In genomic region chr6:137213813-137214212, GRCh38 we compare ENCODE assay signal across 20 cellular contexts. TPM values are rescaled to one million over a fixed set of nuclear protein-coding genes. Genes with fewer than 3 reads are reported as not detected.
DNase-seq lines count a peak whose midpoint lies in the region; ATAC-seq, FAIRE-seq and TF ChIP-seq lines count a peak whose summit lies in the region.
"Had no signal": no experiment of that assay in that cellular context is flagged by ENCODE, and none has a peak within 500 bp of the region (broad histone marks: within the 10 kb centered on the region; RNA-seq: fewer than 3 reads in every experiment).

No MANE protein-coding gene starts in this region.

- H3K4me1 Mint-ChIP-seq in CD8-positive, alpha-beta memory T cell = peaks cover 74 to 97% (median 97%) of the 10 kb centered on the region in 3 donors
- peaks cover 81% of the 10 kb centered on the region for H3K4me1 Mint-ChIP-seq in stimulated activated effector memory CD8-positive, alpha-beta T cell treated with anti-CD3 and anti-CD28 coated beads, Interleukin-12 subunit alpha, Interleukin-12 subunit beta, amount 100 ng/mL, for 72 hours

- in situ Hi-C loops in GM12878 (cut with MboI) = no loop called here

- SMC1A ChIA-PET in GM12878 (lab: Charles Lee; ENCODE audit: uncharacterized antibody, unreplicated experiment) = interaction anchor here (0.8 to 7.9 kb wide), 25 partner anchors 9 to 118 kb away, joined by 3 to 89 read pairs (median 6); no protein-coding TSS in a partner anchor

- no peaks in the 10 kb centered on the region for H3K27me3 ChIP-seq in CD8-positive, alpha-beta memory T cell (ENCODE audit: insufficient read depth, low read length, poor library complexity, severe bottlenecking)
- H3K27me3 ChIP-seq in GM12878 (replicated peaks in 1 of 2; ENCODE audit: control insufficient read depth in 2 of 2, insufficient read depth in 2 of 2, low read length in 1 of 2) (no peaks in the 10 kb centered on the region), hepatocyte (no peaks in the 10 kb centered on the region)
- H3K27me3 ChIP-seq: testis had no signal

- H3K4me2 ChIP-seq in GM12878 (ENCODE audit: control insufficient read depth, insufficient read depth) = peak overlapping the region; percentile 72
- peak overlapping the region; percentile 87 for H3K4me2 ChIP-seq in hepatocyte

- TF ChIP-seq RAD21 in GM12878 (IDR thresholded peaks at IDR 0.05; ENCODE audit: insufficient read depth, low read depth, low read length) = no peak

- H3K4me3 Mint-ChIP-seq in CD8-positive, alpha-beta memory T cell = peak overlapping the region; percentile 13 to 82 (median 56)
- H3K4me3 Mint-ChIP-seq in stimulated activated effector memory CD8-positive, alpha-beta T cell treated with anti-CD3 and anti-CD28 coated beads, Interleukin-12 subunit alpha, Interleukin-12 subunit beta, amount 100 ng/mL, for 72 hours = peak overlapping the region; percentile 27
- H3K4me3 Mint-ChIP-seq: activated CD8-positive, alpha-beta memory T cell treated with anti-CD3 and anti-CD28 coated beads, Interleukin-2, amount 10 ng/mL, durations not matched to agents 7 days and 5 days had no signal

- CTCF ChIA-PET in CD8-positive, alpha-beta memory T cell (lab: Charles Lee) = no interaction called here
- CTCF ChIA-PET in GM12878 (lab: Yijun Ruan, JAX) = interaction anchor here (1.0 to 2.3 kb wide), 7 partner anchors 19 to 119 kb away, joined by 3 to 10 read pairs (median 4); no protein-coding TSS in a partner anchor

- H3K27ac Mint-ChIP-seq in CD8-positive, alpha-beta memory T cell = peak overlapping the region in 6 of 8 donors; percentile 6 to 94 (median 66)
- H3K27ac Mint-ChIP-seq in stimulated activated effector memory CD8-positive, alpha-beta T cell treated with anti-CD3 and anti-CD28 coated beads, Interleukin-12 subunit alpha, Interleukin-12 subunit beta, amount 100 ng/mL, for 72 hours = peak overlapping the region; percentile 48
- H3K27ac Mint-ChIP-seq: activated CD8-positive, alpha-beta memory T cell treated with anti-CD3 and anti-CD28 coated beads, Interleukin-2, amount 10 ng/mL, durations not matched to agents 7 days and 5 days; T-helper 17 cell had no signal

- H4K20me1 ChIP-seq in GM12878 (ENCODE audit: control insufficient read depth, insufficient read depth) (no peaks in the 10 kb centered on the region), hepatocyte (ENCODE audit: insufficient read depth, poor library complexity, severe bottlenecking) (peaks cover 74% of the 10 kb centered on the region)

- no peak overlapping the region for H3K27ac ChIP-seq in CD8-positive, alpha-beta memory T cell (ENCODE audit: low read depth, low read length)
- H3K27ac ChIP-seq in GM12878 (ENCODE audit: control insufficient read depth, insufficient read depth) (peak overlapping the region; percentile 94), hepatocyte (no peak overlapping the region)

- TF ChIP-seq POLR2A in GM12878 (IDR thresholded peaks at IDR 0.05; ENCODE audit: low read depth, low read length) = no peak; the same call in 1 of the 2 replicates

- no peak for TF ChIP-seq EP300 in GM12878 (IDR thresholded peaks at IDR 0.05; ENCODE audit: borderline replicate concordance in 1 of 2, control insufficient read depth in 1 of 2, low read depth in 2 of 2, low read length in 2 of 2)

- ATAC-seq in GM12878 (no peak; the same call in 2 of the 3 replicates), GM21786 (IDR thresholded peaks at IDR 0.05; ENCODE audit: unreplicated experiment) (no peak)
- ATAC-seq in stimulated activated effector memory CD8-positive, alpha-beta T cell treated with anti-CD3 and anti-CD28 coated beads, Interleukin-12 subunit alpha, Interleukin-12 subunit beta, amount 100 ng/mL, for 72 hours = no peak
- ATAC-seq: activated CD8-positive, alpha-beta memory T cell treated with anti-CD3 and anti-CD28 coated beads, Interleukin-2, amount 10 ng/mL, durations not matched to agents 7 days and 5 days; T-helper 17 cell had no signal

- H3K36me3 Mint-ChIP-seq in CD8-positive, alpha-beta memory T cell = peaks cover 11 to 27% (median 18%) of the 10 kb centered on the region in 3 donors
- peaks cover 18% of the 10 kb centered on the region for H3K36me3 Mint-ChIP-seq in stimulated activated effector memory CD8-positive, alpha-beta T cell treated with anti-CD3 and anti-CD28 coated beads, Interleukin-12 subunit alpha, Interleukin-12 subunit beta, amount 100 ng/mL, for 72 hours

- no peaks in the 10 kb centered on the region for H3K9me2 ChIP-seq in hepatocyte (replicated peaks; ENCODE audit: insufficient read depth)

- H2AFZ ChIP-seq in GM12878 (ENCODE audit: control insufficient read depth, low read depth, low read length) (no peak overlapping the region), hepatocyte (no peak overlapping the region)

- WGBS in GM12878 (ENCODE audit: insufficient coverage, insufficient replicate concordance, low lambda C conversion rate, missing lambda C conversion rate) = 30% methylated on average over 2 of the region's 2 CpGs
- WGBS in hepatocyte (ENCODE audit: low lambda C conversion rate, missing lambda C conversion rate) = 80% methylated on average over 2 of the region's 2 CpGs

- no peaks in the 10 kb centered on the region for H3K27me3 Mint-ChIP-seq in CD8-positive, alpha-beta memory T cell
- H3K27me3 Mint-ChIP-seq: activated CD8-positive, alpha-beta memory T cell treated with anti-CD3 and anti-CD28 coated beads, Interleukin-2, amount 10 ng/mL, durations not matched to agents 7 days and 5 days; T-helper 17 cell had no signal

- H3K9me3 ChIP-seq in CD8-positive, alpha-beta memory T cell (ENCODE audit: low read length) = no peaks in the 10 kb centered on the region
- H3K9me3 ChIP-seq in GM12878 (replicated peaks; ENCODE audit: control insufficient read depth, insufficient read depth, low read length) (peaks cover 21% of the 10 kb centered on the region), hepatocyte (ENCODE audit: low read depth) (no peaks in the 10 kb centered on the region)
- H3K9me3 ChIP-seq: testis had no signal

- peaks cover 0 to 2% (median 0%) of the 10 kb centered on the region in 5 donors for H3K9me3 Mint-ChIP-seq in CD8-positive, alpha-beta memory T cell
- H3K9me3 Mint-ChIP-seq in stimulated activated effector memory CD8-positive, alpha-beta T cell treated with anti-CD3 and anti-CD28 coated beads, Interleukin-12 subunit alpha, Interleukin-12 subunit beta, amount 100 ng/mL, for 72 hours = no peaks in the 10 kb centered on the region

- TF ChIP-seq CTCF in GM12878 (IDR thresholded peaks at IDR 0.05 in 2 of 3, conservative IDR thresholded peaks at IDR 0.05 in 1 of 3; ENCODE audit: control insufficient read depth in 2 of 3, extremely low read depth in 1 of 3, insufficient read depth in 1 of 3, low read depth in 3 of 3, low read length in 3 of 3) (no peak), hepatocyte (IDR thresholded peaks at IDR 0.05; ENCODE audit: poor library complexity) (no peak)

- peak overlapping the region; percentile 47 for H3K9ac ChIP-seq in GM12878 (ENCODE audit: control insufficient read depth, insufficient read depth, low read length)

- H3K36me3 ChIP-seq in CD8-positive, alpha-beta memory T cell (ENCODE audit: insufficient read depth, low read length) = no peaks in the 10 kb centered on the region
- H3K36me3 ChIP-seq in GM12878 (ENCODE audit: control insufficient read depth in 2 of 2, insufficient read depth in 2 of 2, low read length in 1 of 2) (peaks cover 7 to 21% of the 10 kb centered on the region in 2 experiments), hepatocyte (replicated peaks; ENCODE audit: insufficient read depth, low read depth) (no peaks in the 10 kb centered on the region)

- no peak overlapping the region for H3K4me3 ChIP-seq in CD8-positive, alpha-beta memory T cell (ENCODE audit: low read length)
- H3K4me3 ChIP-seq in GM12878 = peak overlapping the region; percentile 56
- H3K4me3 ChIP-seq in hepatocyte = no peak overlapping the region
- H3K4me3 ChIP-seq: testis had no signal

- no peak for DNase-seq in CD8-positive, alpha-beta memory T cell
- DNase-seq in GM12878 (ENCODE audit: low read depth, low spot score) (no peak), hepatocyte (ENCODE audit: low spot score) (no peak), DMS79 (lab: John Stamatoyannopoulos, UW) (no peak), DMS 273 (lab: John Stamatoyannopoulos, UW; ENCODE audit: unreplicated experiment) (no peak)
- DNase-seq in stimulated activated effector memory CD8-positive, alpha-beta T cell treated with anti-CD3 and anti-CD28 coated beads, Interleukin-12 subunit alpha, Interleukin-12 subunit beta, amount 100 ng/mL, for 72 hours (ENCODE audit: low spot score in 2 of 2) = no peak
- no peak for DNase-seq in activated naive CD4-positive, alpha-beta T cell (lab: John Stamatoyannopoulos, UW)
- DNase-seq: activated CD4-positive, CD25-positive, alpha-beta regulatory T cell treated with anti-CD3 and anti-CD28 coated beads, Interleukin-2, amount 50 U/mL, for 72 hours; activated CD8-positive, alpha-beta memory T cell treated with anti-CD3 and anti-CD28 coated beads, Interleukin-2, amount 10 ng/mL, durations not matched to agents 7 days and 5 days; KG1; NCI-H1092; NCI-H526; occipital lobe; stimulated activated CD4-positive, alpha-beta T cell treated with anti-CD3 and anti-CD28 coated beads, Interleukin-4, amount 100 ng/mL, for 1 hour; T-helper 17 cell; testis had no signal

- BruUV-seq in GM12878 (replicated peaks; lab: Mats Ljungman, UMichigan) = no TSS peak

- RAD21 ChIA-PET in GM12878 (lab: Charles Lee; ENCODE audit: unreplicated experiment) = interaction anchor here (0.8 to 8.0 kb wide), 12 partner anchors 9 to 125 kb away, joined by 3 to 68 read pairs (median 6); partner anchors contain the start of gene IL22RA2

- peaks cover 43% of the 10 kb centered on the region for H3K4me1 ChIP-seq in CD8-positive, alpha-beta memory T cell (ENCODE audit: insufficient read depth, low read length)
- H3K4me1 ChIP-seq in GM12878 (ENCODE audit: control insufficient read depth, insufficient read depth, low read length) (peaks cover 9% of the 10 kb centered on the region; the same call in 1 of the 2 replicates), hepatocyte (ENCODE audit: insufficient read depth) (peaks cover 18% of the 10 kb centered on the region)

- no peak for FAIRE-seq in GM12878 (lab: Jason Lieb, UNC)
- FAIRE-seq: H54, islet of Langerhans had no signal

- intact Hi-C loops in GM12878 (cut with micrococcal nuclease; ENCODE audit: unreplicated experiment) = no loop called here

- POLR2A ChIA-PET in CD8-positive, alpha-beta memory T cell (lab: Charles Lee) = no interaction called here
- POLR2A ChIA-PET in GM12878 (lab: Charles Lee) = interaction anchor here (1.0 to 1.9 kb wide), 9 partner anchors 11 to 112 kb away, joined by 3 to 14 read pairs (median 5); no protein-coding TSS in a partner anchor

- H3K79me2 ChIP-seq in GM12878 (ENCODE audit: control insufficient read depth, insufficient read depth, low read length) (peaks cover 100% of the 10 kb centered on the region), hepatocyte (peaks cover 100% of the 10 kb centered on the region)

RNA-seq across cellular contexts. Expression of gene IFNGR1, which starts 5.4 kb away (rescaled TPM):
- 10 to 100 TPM; 18.9 to 19.9 TPM for total RNA-seq in CD8-positive, alpha-beta memory T cell
- polyA plus RNA-seq in CD8-positive, alpha-beta memory T cell = 80.0 TPM
- total RNA-seq in GM12878 (2013; cell fraction: nucleolus; rRNA removed) = 290 and 314 TPM in 2 replicates
- total RNA-seq in GM12878 (2014; rRNA removed) (121 and 148 TPM in 2 replicates), GM12878 (2014; rRNA removed; fragmentation: Illumina TruSeq; extraction: Trizol) (159 and 161 TPM in 2 replicates), GM12878 (2021) (89.0 and 95.4 TPM in 2 replicates), hepatocyte (123 and 127 TPM in 2 replicates)
- polyA plus RNA-seq in GM12878 (2011; ENCODE audit: low read depth) = 72.9 TPM
- polyA plus RNA-seq in GM12878 (2011; rRNA removed) (258 and 363 TPM in 2 replicates), GM12878 (2014; fragmentation: Illumina TruSeq; extraction: Trizol) (155 and 200 TPM in 2 replicates), GM12878 (2014; fragmentation: Nextera tagmentation; extraction: Ambion mirVana) (100 to 1,000 TPM; 182 to 296 TPM), GM12878 (2014; rRNA removed) (96.0 and 113 TPM in 2 replicates), GM12878 (2016; fragmentation: Nextera tagmentation; extraction: Ambion mirVana) (10 to 100 TPM; 95.2 to 99.1 TPM), hepatocyte (78.8 and 83.6 TPM in 2 replicates)
- 78.2 and 88.9 TPM in 2 replicates for polyA plus RNA-seq in GM12878 (2011; cell fraction: cytosol; rRNA removed)
- polyA plus RNA-seq in GM12878 (2011; cell fraction: nucleus; rRNA removed) = 69.4 and 105 TPM in 2 replicates
- 102 and 129 TPM in 2 replicates for polyA plus RNA-seq in GM12878 (2012)
- 81.9 and 114 TPM in 2 replicates for polyA minus RNA-seq in GM12878 (2011; rRNA and poly(A)+ RNA removed)
- polyA minus RNA-seq in GM12878 (2011; cell fraction: cytosol; rRNA and poly(A)+ RNA removed) = 53.1 and 61.7 TPM in 2 replicates
- polyA minus RNA-seq in GM12878 (2011; cell fraction: nucleus; rRNA and poly(A)+ RNA removed) = 99.3 and 99.9 TPM in 2 replicates

RNA-seq across cellular contexts. Expression of gene IL22RA2, which starts 40.4 kb away (rescaled TPM):
- total RNA-seq in CD8-positive, alpha-beta memory T cell = not detected
- polyA plus RNA-seq in CD8-positive, alpha-beta memory T cell = not detected
- not detected in 2 replicates for total RNA-seq in GM12878 (2013; cell fraction: nucleolus; rRNA removed)
- 0.06 and 0.16 TPM in 2 replicates for total RNA-seq in GM12878 (2014; rRNA removed)
- total RNA-seq in GM12878 (2014; rRNA removed; fragmentation: Illumina TruSeq; extraction: Trizol) = 0.14 and 0.18 TPM in 2 replicates
- total RNA-seq in GM12878 (2021) = 0.08 and 0.18 TPM in 2 replicates
- polyA plus RNA-seq in GM12878 (2011; ENCODE audit: low read depth) = not detected
- polyA plus RNA-seq in GM12878 (2011; rRNA removed) = 0.05 and 0.09 TPM in 2 replicates
- 0.01 TPM in 1 of 2 replicates, not detected in the other for polyA plus RNA-seq in GM12878 (2011; cell fraction: cytosol; rRNA removed)
- not detected in 2 replicates for polyA plus RNA-seq in GM12878 (2011; cell fraction: nucleus; rRNA removed)
- polyA plus RNA-seq in GM12878 (2012) = 0.20 and 0.28 TPM in 2 replicates
- 0.09 TPM in 1 of 2 replicates, not detected in the other for polyA plus RNA-seq in GM12878 (2014; fragmentation: Illumina TruSeq; extraction: Trizol)
- polyA plus RNA-seq in GM12878 (2014; fragmentation: Nextera tagmentation; extraction: Ambion mirVana) = under 1 TPM in 1 of 2 experiments, not detected in 1; 0.22 TPM
- polyA plus RNA-seq in GM12878 (2014; rRNA removed) = 0.05 and 0.06 TPM in 2 replicates
- not detected for polyA plus RNA-seq in GM12878 (2016; fragmentation: Nextera tagmentation; extraction: Ambion mirVana)
- polyA minus RNA-seq in GM12878 (2011; rRNA and poly(A)+ RNA removed) = not detected in 2 replicates
- not detected in 2 replicates for polyA minus RNA-seq in GM12878 (2011; cell fraction: cytosol; rRNA and poly(A)+ RNA removed)
- polyA minus RNA-seq in GM12878 (2011; cell fraction: nucleus; rRNA and poly(A)+ RNA removed) = not detected in 2 replicates
- not detected in 2 replicates for total RNA-seq in hepatocyte
- not detected in 2 replicates for polyA plus RNA-seq in hepatocyte
- total RNA-seq: activated CD8-positive, alpha-beta memory T cell treated with anti-CD3 and anti-CD28 coated beads, Interleukin-2, amount 10 ng/mL, durations not matched to agents 7 days and 5 days; cerebellum; occipital lobe; T-helper 17 cell; testis had no signal
